Comparison of ENCODE assay signal across 10 cellular contexts in the genomic region with DNA sequence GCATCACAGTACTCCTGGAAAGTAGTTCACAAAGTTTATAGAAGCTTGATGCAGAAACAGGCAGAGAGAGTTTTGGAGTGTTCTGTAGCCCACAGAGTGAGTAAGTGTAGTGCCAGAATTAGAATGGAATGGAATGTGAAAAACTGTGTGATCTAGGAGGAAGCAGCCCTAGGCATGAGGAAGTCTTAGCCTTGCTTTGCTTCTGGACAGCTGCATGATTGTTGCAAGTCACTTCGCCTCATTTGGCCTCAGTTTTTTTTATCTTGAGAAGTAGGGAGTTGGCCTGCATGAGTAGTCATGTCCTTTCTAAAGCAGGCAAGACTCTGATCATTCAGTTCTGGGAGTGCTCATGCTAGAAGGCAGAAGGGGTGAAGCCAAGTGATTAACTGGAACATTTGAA. TPM values are rescaled to one million over a fixed set of nuclear protein-coding genes. Genes with fewer than 3 reads are reported as not detected.
DNase-seq lines count a peak whose midpoint lies in the region; ATAC-seq, FAIRE-seq and TF ChIP-seq lines count a peak whose summit lies in the region.
"Had no signal": no experiment of that assay in that cellular context is flagged by ENCODE, and none has a peak within 500 bp of the region (broad histone marks: within the 10 kb centered on the region; RNA-seq: fewer than 3 reads in every experiment).

No MANE protein-coding gene starts in this region.

- H2BK15ac ChIP-seq in mesenchymal stem cell (ENCODE audit: low read depth, poor library complexity, severe bottlenecking): no peak overlapping the region

- no peak for ATAC-seq in HG02588 (IDR thresholded peaks at IDR 0.05; ENCODE audit: unreplicated experiment)
- no peak for ATAC-seq in SK-N-SH treated with all-trans-retinoic acid at 6 μM for 48 hours

- CTCF ChIA-PET in AG04450 (lab: Charles Lee): interaction anchor here (0.6 to 3.1 kb wide), 4 partner anchors 26 to 189 kb away, joined by 3 to 19 read pairs (median 8); no protein-coding TSS in a partner anchor

- peaks cover 5% of the 10 kb centered on the region for H3K27me3 ChIP-seq in AG04450 (ENCODE audit: control insufficient read depth, insufficient read depth, low read length)
- H3K27me3 ChIP-seq in bronchial epithelial cell (ENCODE audit: control insufficient read depth, insufficient read depth, low read length): no peaks in the 10 kb centered on the region
- H3K27me3 ChIP-seq in mesenchymal stem cell (ENCODE audit: control insufficient read depth in 1 of 2, insufficient read depth in 1 of 2, low read length in 2 of 2): peaks cover 0 to 3% of the 10 kb centered on the region in 2 experiments

- no peaks in the 10 kb centered on the region for H3K36me3 ChIP-seq in bronchial epithelial cell (ENCODE audit: control insufficient read depth, insufficient read depth, low read length)
- H3K36me3 ChIP-seq in mesenchymal stem cell (ENCODE audit: control insufficient read depth in 1 of 2, insufficient read depth in 2 of 2, low read depth in 1 of 2, low read length in 2 of 2): no peaks in the 10 kb centered on the region

- no peak overlapping the region for H2BK120ac ChIP-seq in mesenchymal stem cell (ENCODE audit: low read depth, low read length)

- no peak overlapping the region for H4K8ac ChIP-seq in mesenchymal stem cell (ENCODE audit: low read length)

- no peak overlapping the region for H2BK12ac ChIP-seq in mesenchymal stem cell (ENCODE audit: low read length in 2 of 2)

- POLR2A ChIA-PET in AG04450 (lab: Yijun Ruan, JAX): no interaction called here

- no peak for TF ChIP-seq CTCF in AG04450 (IDR thresholded peaks at IDR 0.05; ENCODE audit: low read depth, low read length)
- no peak for TF ChIP-seq CTCF in bronchial epithelial cell (IDR thresholded peaks at IDR 0.05; ENCODE audit: insufficient read depth, low read length, severe bottlenecking)

- no peaks in the 10 kb centered on the region for H3K79me1 ChIP-seq in mesenchymal stem cell (replicated peaks; ENCODE audit: low read length, poor library complexity, severe bottlenecking)

- H2AFZ ChIP-seq in mesenchymal stem cell (ENCODE audit: low read depth, low read length): no peak overlapping the region

- H3K4me1 ChIP-seq in mesenchymal stem cell (ENCODE audit: control insufficient read depth, insufficient read depth, low read depth, low read length): no peaks in the 10 kb centered on the region

- no peak overlapping the region for H3K4ac ChIP-seq in mesenchymal stem cell (ENCODE audit: low read depth in 1 of 2, low read length in 2 of 2)

- FAIRE-seq in bronchial epithelial cell (lab: Jason Lieb, UNC): peak; percentile 99

- 23% methylated on average over 1 of the region's 1 CpG for WGBS in mesenchymal stem cell

- H3K4me3 ChIP-seq in AG04450 (ENCODE audit: low read depth, low read length): no peak overlapping the region
- no peak overlapping the region for H3K4me3 ChIP-seq in bronchial epithelial cell (ENCODE audit: low read depth, low read length)
- peak overlapping the region in 1 of 2 experiments; percentile 10 for H3K4me3 ChIP-seq in mesenchymal stem cell (ENCODE audit: insufficient read depth in 1 of 2, low read depth in 1 of 2, low read length in 2 of 2)

- H2AK5ac ChIP-seq in mesenchymal stem cell (ENCODE audit: low read length, severe bottlenecking): no peak overlapping the region

- no peak overlapping the region for H3K23ac ChIP-seq in mesenchymal stem cell (ENCODE audit: low read length in 2 of 2)

- no peak overlapping the region for H4K91ac ChIP-seq in mesenchymal stem cell (ENCODE audit: low read length)

- DNase-seq in AG04450 (ENCODE audit: low read depth, low spot score): peak; percentile 48
- DNase-seq in Kasumi-1 (lab: John Stamatoyannopoulos, UW): peak; percentile 77 to 78
- DNase-seq in bronchial epithelial cell (ENCODE audit: low read depth): peak; percentile 96
- peak; percentile 74 for DNase-seq in mesenchymal stem cell
- no peak for DNase-seq in activated CD8-positive, alpha-beta memory T cell treated with anti-CD3 and anti-CD28 coated beads, Interleukin-2, amount 50 U/mL, for 4 hours
- no peak for DNase-seq in activated CD4-positive, alpha-beta T cell treated with anti-CD3 and anti-CD28 coated beads, Interleukin-2, amount 50 U/mL, for 48 hours
- DNase-seq: activated CD4-positive, alpha-beta T cell treated with anti-CD3 and anti-CD28 coated beads for 4 hours; cortex of kidney had no signal

- H3K4me2 ChIP-seq in mesenchymal stem cell (ENCODE audit: low read length, poor library complexity, severe bottlenecking): no peak overlapping the region

- no peak overlapping the region for H3K18ac ChIP-seq in mesenchymal stem cell (ENCODE audit: low read depth in 1 of 2, low read length in 2 of 2)

- H3K9me3 ChIP-seq in AG04450 (ENCODE audit: control insufficient read depth, insufficient read depth, low read length): no peaks in the 10 kb centered on the region
- no peaks in the 10 kb centered on the region for H3K9me3 ChIP-seq in mesenchymal stem cell (ENCODE audit: control insufficient read depth, low read length)

- no peak overlapping the region for H3K14ac ChIP-seq in mesenchymal stem cell (ENCODE audit: low read length in 2 of 2)

- H3K9ac ChIP-seq in mesenchymal stem cell (ENCODE audit: low read length): peak overlapping the region; percentile 48

- no peak overlapping the region for H2BK5ac ChIP-seq in mesenchymal stem cell (ENCODE audit: low read depth, low read length, poor library complexity, severe bottlenecking)

- H3K27ac ChIP-seq in AG04450 (ENCODE audit: low read depth, low read length) (no peak overlapping the region), mesenchymal stem cell (ENCODE audit: low read length, poor library complexity, severe bottlenecking) (peak overlapping the region; percentile 19)

TF ChIP-seq in SK-N-SH treated with all-trans-retinoic acid at 6 μM for 48 hours, 23 proteins besides CTCF, POLR2A, EP300 and RAD21:
- TF ChIP-seq GLIS3 (CRISPR knock-in tag; IDR thresholded peaks at IDR 0.05): no peak
- no peak for TF ChIP-seq ZFP3 (CRISPR knock-in tag; IDR thresholded peaks at IDR 0.05)
- no peak for TF ChIP-seq RARB (CRISPR knock-in tag; IDR thresholded peaks at IDR 0.05)
- no peak for TF ChIP-seq PPARA (CRISPR knock-in tag; IDR thresholded peaks at IDR 0.05; ENCODE audit: borderline replicate concordance)
- TF ChIP-seq ZC3H10 (CRISPR knock-in tag; IDR thresholded peaks at IDR 0.05): no peak
- no peak for TF ChIP-seq TOX (CRISPR knock-in tag; IDR thresholded peaks at IDR 0.05; ENCODE audit: borderline replicate concordance)
- TF ChIP-seq, protein P1, sequence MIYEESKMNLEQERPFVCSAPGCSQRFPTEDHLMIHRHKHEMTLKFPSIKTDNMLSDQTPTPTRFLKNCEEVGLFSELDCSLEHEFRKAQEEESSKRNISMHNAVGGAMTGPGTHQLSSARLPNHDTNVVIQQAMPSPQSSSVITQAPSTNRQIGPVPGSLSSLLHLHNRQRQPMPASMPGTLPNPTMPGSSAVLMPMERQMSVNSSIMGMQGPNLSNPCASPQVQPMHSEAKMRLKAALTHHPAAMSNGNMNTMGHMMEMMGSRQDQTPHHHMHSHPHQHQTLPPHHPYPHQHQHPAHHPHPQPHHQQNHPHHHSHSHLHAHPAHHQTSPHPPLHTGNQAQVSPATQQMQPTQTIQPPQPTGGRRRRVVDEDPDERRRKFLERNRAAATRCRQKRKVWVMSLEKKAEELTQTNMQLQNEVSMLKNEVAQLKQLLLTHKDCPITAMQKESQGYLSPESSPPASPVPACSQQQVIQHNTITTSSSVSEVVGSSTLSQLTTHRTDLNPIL (CRISPR knock-in tag; IDR thresholded peaks at IDR 0.05; ENCODE audit: low read depth): no peak
- no peak for TF ChIP-seq BACH2 (CRISPR knock-in tag; IDR thresholded peaks at IDR 0.05; ENCODE audit: borderline replicate concordance)
- no peak for TF ChIP-seq OSR1 (CRISPR knock-in tag; IDR thresholded peaks at IDR 0.05)
- no peak for TF ChIP-seq ARNTL (CRISPR knock-in tag; IDR thresholded peaks at IDR 0.05; ENCODE audit: borderline replicate concordance, low read depth)
- no peak for TF ChIP-seq ZNF565 (CRISPR knock-in tag; conservative IDR thresholded peaks at IDR 0.05; ENCODE audit: low read depth)
- TF ChIP-seq, protein P2, sequence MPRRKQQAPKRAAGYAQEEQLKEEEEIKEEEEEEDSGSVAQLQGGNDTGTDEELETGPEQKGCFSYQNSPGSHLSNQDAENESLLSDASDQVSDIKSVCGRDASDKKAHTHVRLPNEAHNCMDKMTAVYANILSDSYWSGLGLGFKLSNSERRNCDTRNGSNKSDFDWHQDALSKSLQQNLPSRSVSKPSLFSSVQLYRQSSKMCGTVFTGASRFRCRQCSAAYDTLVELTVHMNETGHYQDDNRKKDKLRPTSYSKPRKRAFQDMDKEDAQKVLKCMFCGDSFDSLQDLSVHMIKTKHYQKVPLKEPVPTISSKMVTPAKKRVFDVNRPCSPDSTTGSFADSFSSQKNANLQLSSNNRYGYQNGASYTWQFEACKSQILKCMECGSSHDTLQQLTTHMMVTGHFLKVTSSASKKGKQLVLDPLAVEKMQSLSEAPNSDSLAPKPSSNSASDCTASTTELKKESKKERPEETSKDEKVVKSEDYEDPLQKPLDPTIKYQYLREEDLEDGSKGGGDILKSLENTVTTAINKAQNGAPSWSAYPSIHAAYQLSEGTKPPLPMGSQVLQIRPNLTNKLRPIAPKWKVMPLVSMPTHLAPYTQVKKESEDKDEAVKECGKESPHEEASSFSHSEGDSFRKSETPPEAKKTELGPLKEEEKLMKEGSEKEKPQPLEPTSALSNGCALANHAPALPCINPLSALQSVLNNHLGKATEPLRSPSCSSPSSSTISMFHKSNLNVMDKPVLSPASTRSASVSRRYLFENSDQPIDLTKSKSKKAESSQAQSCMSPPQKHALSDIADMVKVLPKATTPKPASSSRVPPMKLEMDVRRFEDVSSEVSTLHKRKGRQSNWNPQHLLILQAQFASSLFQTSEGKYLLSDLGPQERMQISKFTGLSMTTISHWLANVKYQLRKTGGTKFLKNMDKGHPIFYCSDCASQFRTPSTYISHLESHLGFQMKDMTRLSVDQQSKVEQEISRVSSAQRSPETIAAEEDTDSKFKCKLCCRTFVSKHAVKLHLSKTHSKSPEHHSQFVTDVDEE (CRISPR knock-in tag; IDR thresholded peaks at IDR 0.05): no peak
- TF ChIP-seq ZNF70 (CRISPR knock-in tag; IDR thresholded peaks at IDR 0.05): no peak

RNA-seq across cellular contexts. Expression of a gene that starts 10.9 kb away (rescaled TPM):
- not detected in 2 replicates for polyA plus RNA-seq in AG04450 (2011; rRNA removed)
- not detected in 2 replicates for polyA minus RNA-seq in AG04450 (2011; rRNA and poly(A)+ RNA removed)
- 0.53 and 1.4 TPM in 2 replicates for total RNA-seq in bronchial epithelial cell
- polyA plus RNA-seq in mesenchymal stem cell (2013, experiment 1 of 2): not detected
- polyA plus RNA-seq in mesenchymal stem cell (2013, experiment 2 of 2): not detected

RNA-seq across cellular contexts. Expression of a gene that starts 34.0 kb away (rescaled TPM):
- polyA plus RNA-seq in AG04450 (2011; rRNA removed): not detected in 2 replicates
- not detected in 2 replicates for polyA minus RNA-seq in AG04450 (2011; rRNA and poly(A)+ RNA removed)
- total RNA-seq in bronchial epithelial cell: 8.2 and 48.0 TPM in 2 replicates
- polyA plus RNA-seq in mesenchymal stem cell (2013, experiment 1 of 2): not detected
- polyA plus RNA-seq in mesenchymal stem cell (2013, experiment 2 of 2): not detected

Comparison
In these comparisons a context has a peak if more than half of its experiments do, and no peak if none do; other contexts are left out.
1. DNase-seq: peak in AG04450 (single experiment), Kasumi-1 (2 of 2), bronchial epithelial cell (single experiment) and mesenchymal stem cell (single experiment); none in activated CD8-positive, alpha-beta memory T cell treated with anti-CD3 and anti-CD28 coated beads, Interleukin-2, amount 50 U/mL, for 4 hours (single experiment) and activated CD4-positive, alpha-beta T cell treated with anti-CD3 and anti-CD28 coated beads, Interleukin-2, amount 50 U/mL, for 48 hours (0 of 2).